8 cellular contexts compared by ENCODE assay signal in the genomic region with DNA sequence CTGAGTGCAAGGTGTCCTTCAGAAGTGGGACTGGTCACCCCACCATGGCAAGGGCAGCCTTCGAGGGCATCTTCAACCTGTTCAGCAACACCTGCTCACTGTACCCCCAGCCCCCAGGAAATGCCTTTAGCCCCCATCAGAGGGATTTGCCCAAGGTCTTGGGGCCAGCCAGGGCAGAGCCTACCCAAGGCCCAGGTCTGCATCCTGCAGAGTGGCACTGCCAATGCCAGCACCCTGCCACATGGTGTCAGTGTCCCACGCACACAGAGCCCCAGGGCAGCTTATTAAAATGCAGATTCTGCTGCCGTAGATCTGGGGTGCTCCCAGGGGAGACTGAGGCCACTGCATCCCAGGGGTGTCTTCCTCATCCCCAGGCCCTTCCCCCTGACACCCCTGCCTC.
DNase-seq lines count a peak whose midpoint lies in the region; ATAC-seq and TF ChIP-seq lines count a peak whose summit lies in the region.

No MANE protein-coding gene starts in this region.

- in situ Hi-C loops in ACHN (cut with HindIII; ENCODE audit: low pct_ligation_motif_present, low pct_unique_long_range_greater_than_20kb, low sequenced_read_pairs) (no loop called here), SK-MEL-5 (cut with HindIII; ENCODE audit: low pct_unique_long_range_greater_than_20kb, low sequenced_read_pairs) (no loop called here)

- H3K9me3 ChIP-seq in cardiac muscle cell (ENCODE audit: low read depth) = no peaks in the 10 kb centered on the region
- no peaks in the 10 kb centered on the region for H3K9me3 ChIP-seq in vagina

- DNase-seq in ACHN (peak; percentile 58), GM12865 (ENCODE audit: low read depth) (peak; percentile 32), SK-MEL-5 (ENCODE audit: low read depth, low spot score) (peak; percentile 44), cardiac muscle cell (ENCODE audit: low read depth in 1 of 2, low spot score in 1 of 2) (no peak), vagina (ENCODE audit: extremely low spot score in 2 of 2) (no peak), HCEC 1CT (no peak)

- TF ChIP-seq POLR2A in vagina (IDR thresholded peaks at IDR 0.05) = no peak

- H3K4me3 ChIP-seq in GM12865 (ENCODE audit: low read depth, low read length) (no peak overlapping the region), cardiac muscle cell (no peak overlapping the region), vagina (no peak overlapping the region)

- intact Hi-C loops in vagina (cut with DNase I) = no loop called here

- H3K27ac ChIP-seq in cardiac muscle cell (no peak overlapping the region), vagina (no peak overlapping the region)

- H3K4me1 ChIP-seq in cardiac muscle cell (ENCODE audit: low read depth) = no peaks in the 10 kb centered on the region
- H3K4me1 ChIP-seq in vagina = no peaks in the 10 kb centered on the region

- TF ChIP-seq CTCF in GM12865 (IDR thresholded peaks at IDR 0.05; ENCODE audit: insufficient read depth, low read depth, low read length, missing control alignments) = peak; percentile 27
- peak; percentile 22 for TF ChIP-seq CTCF in cardiac muscle cell (IDR thresholded peaks at IDR 0.05; ENCODE audit: low read depth, low read length)
- no peak for TF ChIP-seq CTCF in vagina (IDR thresholded peaks at IDR 0.05)

- ATAC-seq in GM19397 (IDR thresholded peaks at IDR 0.05; ENCODE audit: unreplicated experiment) (no peak), GM21390 (IDR thresholded peaks at IDR 0.05; ENCODE audit: unreplicated experiment) (no peak)

- H3K36me3 ChIP-seq in cardiac muscle cell (no peaks in the 10 kb centered on the region), vagina (no peaks in the 10 kb centered on the region)

- H3K27me3 ChIP-seq in cardiac muscle cell (no peaks in the 10 kb centered on the region), vagina (no peaks in the 10 kb centered on the region)

Comparison
In these comparisons a context has a peak if more than half of its experiments do, and no peak if none do; other contexts are left out.
1. DNase-seq: peak in ACHN (single experiment), GM12865 (single experiment) and SK-MEL-5 (single experiment); none in cardiac muscle cell (0 of 2), vagina (0 of 2) and HCEC 1CT (single experiment).
2. CTCF ChIP-seq: peak in GM12865 (single experiment) and cardiac muscle cell (single experiment); none in vagina (0 of 3).